ENCODE assay signal across 13 cellular contexts in the genomic region with DNA sequence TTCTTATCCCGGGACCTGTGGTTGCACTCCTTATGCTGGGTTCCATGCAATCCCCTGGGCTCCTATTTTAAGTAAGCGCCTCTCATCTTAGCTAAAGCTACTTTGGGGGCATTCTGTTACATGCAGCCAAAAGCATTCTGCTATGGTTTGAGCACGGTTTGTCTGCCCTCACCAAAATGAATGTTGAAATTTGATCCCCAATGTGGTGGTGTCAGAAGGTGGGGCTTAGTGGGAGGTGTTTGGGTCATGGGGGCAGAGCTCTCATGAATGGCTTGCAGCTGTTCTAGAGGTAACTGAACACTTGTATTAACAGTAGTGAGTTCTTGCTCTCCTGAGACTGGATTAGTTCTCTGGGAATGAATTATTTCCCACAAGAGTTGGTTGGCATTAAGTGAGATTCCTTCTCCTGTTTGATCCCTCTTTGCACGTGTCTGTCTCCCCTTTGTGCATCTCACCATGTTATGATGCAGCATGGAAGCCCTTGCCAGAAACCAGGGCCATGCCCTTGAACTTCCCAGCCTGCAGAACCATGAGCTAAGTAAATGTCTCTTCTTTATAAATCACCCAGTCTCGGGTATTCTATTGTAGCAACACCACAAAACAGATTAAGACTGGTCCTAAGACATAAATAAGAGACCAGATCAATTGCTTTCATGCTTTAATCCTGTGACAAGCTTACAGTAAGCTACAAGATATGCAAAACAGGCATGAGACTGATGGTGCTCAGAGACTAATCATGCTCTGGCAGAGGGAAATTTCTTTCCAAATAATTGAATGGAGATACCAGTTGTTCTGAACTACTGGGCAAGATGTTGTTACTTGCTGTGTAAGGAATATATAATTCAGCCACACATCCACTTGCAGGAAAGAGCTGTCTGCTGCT.
DNase-seq lines count a peak whose midpoint lies in the region; ATAC-seq, FAIRE-seq and TF ChIP-seq lines count a peak whose summit lies in the region.
"Had no signal": no experiment of that assay in that cellular context is flagged by ENCODE, and none has a peak within 500 bp of the region (broad histone marks: within the 10 kb centered on the region; RNA-seq: fewer than 3 reads in every experiment).

No MANE protein-coding gene starts in this region.

- DNase-seq in stimulated activated naive CD8-positive, alpha-beta T cell treated with anti-CD3 and anti-CD28 coated beads, Interleukin-15, Interleukin-2, amounts not matched to agents 100 U/mL and 50 U/mL, for 24 hours, result no peak
- peak; percentile 8 for DNase-seq in SW480 (ENCODE audit: low spot score)
- DNase-seq in fibroblast of the aortic adventitia (ENCODE audit: low read depth), result no peak
- peak in 1 of 2 donors; percentile 54 for DNase-seq in vagina (ENCODE audit: extremely low spot score in 2 of 2)
- no peak for DNase-seq in H54 (ENCODE audit: insufficient read length, low spot score)
- DNase-seq: activated CD4-positive, CD25-positive, alpha-beta regulatory T cell; activated gamma-delta T cell; SIG-M5 had no signal

- TF ChIP-seq CTCF in fibroblast of the aortic adventitia (IDR thresholded peaks at IDR 0.05; ENCODE audit: insufficient read depth, low read length) (no peak), vagina (IDR thresholded peaks at IDR 0.05) (no peak)

- no peak for TF ChIP-seq POLR2A in vagina (IDR thresholded peaks at IDR 0.05)
- TF ChIP-seq POLR2A in H54 (IDR thresholded peaks at IDR 0.05; ENCODE audit: low read depth, low read length), result no peak

- H3K4me3 Mint-ChIP-seq in stimulated activated naive CD8-positive, alpha-beta T cell treated with anti-CD3 and anti-CD28 coated beads, Interleukin-15, Interleukin-2, amounts not matched to agents 100 ng/mL and 50 ng/mL, for 24 hours, result no peak overlapping the region
- H3K4me3 Mint-ChIP-seq: B cell; stimulated activated memory B cell treated with anti-CD40 and anti-IgM and Interleukin-4, amounts not matched to agents 10 μg/mL and 1 μg/mL and 100 μg/mL, for 72 hours had no signal

- H3K27me3 Mint-ChIP-seq in stimulated activated naive CD8-positive, alpha-beta T cell treated with anti-CD3 and anti-CD28 coated beads, Interleukin-15, Interleukin-2, amounts not matched to agents 100 ng/mL and 50 ng/mL, for 24 hours, result no peaks in the 10 kb centered on the region
- H3K27me3 Mint-ChIP-seq: B cell; stimulated activated memory B cell treated with anti-CD40 and anti-IgM and Interleukin-4, amounts not matched to agents 10 μg/mL and 1 μg/mL and 100 μg/mL, for 72 hours had no signal

- H3K9me3 Mint-ChIP-seq in stimulated activated naive CD8-positive, alpha-beta T cell treated with anti-CD3 and anti-CD28 coated beads, Interleukin-15, Interleukin-2, amounts not matched to agents 100 ng/mL and 50 ng/mL, for 24 hours, result no peaks in the 10 kb centered on the region
- H3K9me3 Mint-ChIP-seq: stimulated activated memory B cell treated with anti-CD40 and anti-IgM and Interleukin-4, amounts not matched to agents 10 μg/mL and 1 μg/mL and 100 μg/mL, for 72 hours had no signal

- peaks cover 56% of the 10 kb centered on the region for H3K4me1 ChIP-seq in vagina

- peak overlapping the region; percentile 3 for H3K4me3 ChIP-seq in fibroblast of the aortic adventitia (ENCODE audit: low read depth, low read length)
- no peak overlapping the region for H3K4me3 ChIP-seq in vagina

- no peaks in the 10 kb centered on the region for H3K36me3 ChIP-seq in vagina

- H3K27ac Mint-ChIP-seq in stimulated activated naive CD8-positive, alpha-beta T cell treated with anti-CD3 and anti-CD28 coated beads, Interleukin-15, Interleukin-2, amounts not matched to agents 100 ng/mL and 50 ng/mL, for 24 hours, result peak overlapping the region; percentile 50
- H3K27ac Mint-ChIP-seq: B cell had no signal

- H3K9me3 ChIP-seq in vagina, result no peaks in the 10 kb centered on the region

- no peaks in the 10 kb centered on the region for H3K27me3 ChIP-seq in vagina

- no peak for FAIRE-seq in H54 (lab: Jason Lieb, UNC)

- peaks cover 79% of the 10 kb centered on the region for H3K4me1 Mint-ChIP-seq in stimulated activated naive CD8-positive, alpha-beta T cell treated with anti-CD3 and anti-CD28 coated beads, Interleukin-15, Interleukin-2, amounts not matched to agents 100 ng/mL and 50 ng/mL, for 24 hours (ENCODE audit: low read depth)

- no peak for ATAC-seq in stimulated activated naive CD8-positive, alpha-beta T cell treated with anti-CD3 and anti-CD28 coated beads, Interleukin-15, Interleukin-2, amounts not matched to agents 100 U/mL and 50 U/mL, for 24 hours
- ATAC-seq in GM21447 (IDR thresholded peaks at IDR 0.05; ENCODE audit: unreplicated experiment), result no peak
- no peak for ATAC-seq in GM18868 (IDR thresholded peaks at IDR 0.05; ENCODE audit: unreplicated experiment)
- ATAC-seq: stimulated activated memory B cell treated with anti-CD40 and anti-IgM and Interleukin-4, amounts not matched to agents 10 μg/mL and 1 μg/mL and 100 μg/mL, for 72 hours had no signal

- H3K27ac ChIP-seq in vagina, result peak overlapping the region; percentile 4

- intact Hi-C loops in vagina (cut with DNase I), result no loop called here

- H3K36me3 Mint-ChIP-seq in stimulated activated naive CD8-positive, alpha-beta T cell treated with anti-CD3 and anti-CD28 coated beads, Interleukin-15, Interleukin-2, amounts not matched to agents 100 ng/mL and 50 ng/mL, for 24 hours (ENCODE audit: low read depth), result no peaks in the 10 kb centered on the region
